16 cellular contexts compared by ENCODE assay signal in the genomic region with DNA sequence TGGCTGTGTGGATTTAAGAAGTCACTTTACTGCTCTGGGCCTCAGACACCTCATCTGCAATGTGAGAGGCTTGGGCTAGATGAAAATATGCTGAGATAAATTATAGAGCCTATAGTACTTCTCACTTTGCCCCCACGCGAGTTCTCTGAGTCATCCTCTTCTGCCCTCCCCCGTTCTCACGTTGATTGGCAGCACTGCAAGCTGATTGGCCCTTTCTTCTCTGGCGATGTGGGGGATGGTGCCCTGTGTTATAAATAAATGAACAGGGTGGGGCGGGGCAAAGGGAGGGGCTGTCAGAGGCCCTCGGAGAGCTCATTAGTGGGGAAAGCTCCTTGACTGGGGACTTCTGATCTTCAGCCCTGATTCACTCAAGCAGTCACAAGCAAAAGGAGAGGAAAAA.
A peak's percentile ranks its signal among the peaks of the same experiment; 100 is the strongest.
DNase-seq lines count a peak whose midpoint lies in the region; ATAC-seq and TF ChIP-seq lines count a peak whose summit lies in the region.
"Had no signal": no experiment of that assay in that cellular context is flagged by ENCODE, and none has a peak within 500 bp of the region (broad histone marks: within the 10 kb centered on the region; RNA-seq: fewer than 3 reads in every experiment).

No MANE protein-coding gene starts in this region.

- no peak for ATAC-seq in HG02798 (IDR thresholded peaks at IDR 0.05; ENCODE audit: poor library complexity, unreplicated experiment)
- ATAC-seq in upper lobe of right lung, result no peak

- DNase-seq in activated CD4-positive, alpha-beta T cell treated with anti-CD3 and anti-CD28 coated beads for 48 hours, result peak; percentile 41
- DNase-seq in activated CD4-positive, alpha-beta T cell treated with anti-CD3 and anti-CD28 coated beads, Interleukin-2, amount 50 U/mL, for 4 hours, result no peak
- DNase-seq in NCI-H1436 treated with DMSO at 0.1 percent for 48 hours (lab: John Stamatoyannopoulos, UW) (peak; percentile 50), amygdala (lab: John Stamatoyannopoulos, UW) (peak in 34 of 56 donors; percentile 8 to 78 (median 29)), posterior cingulate gyrus (peak in 9 of 10 donors; percentile 28 to 90 (median 65)), HK-2 (ENCODE audit: unreplicated experiment) (no peak), upper lobe of right lung (no peak)
- DNase-seq: activated gamma-delta T cell; CD4-positive, alpha-beta memory T cell; NCI-H2081 treated with DMSO at 0.1 percent for 48 hours; SHP77; stomach; T-helper 9 cell had no signal

- no peak overlapping the region for H3K27ac ChIP-seq in upper lobe of right lung
- H3K27ac ChIP-seq: brain microvascular endothelial cell, stomach had no signal

- H3K36me3 ChIP-seq in upper lobe of right lung, result no peaks in the 10 kb centered on the region
- H3K36me3 ChIP-seq: brain microvascular endothelial cell, MG63, stomach had no signal

- H3K4me1 ChIP-seq in upper lobe of right lung, result no peaks in the 10 kb centered on the region
- H3K4me1 ChIP-seq: stomach had no signal

- intact Hi-C loops in posterior cingulate gyrus (cut with DNase I), result no loop called here
- intact Hi-C loops in upper lobe of right lung (cut with DNase I), result no loop called here

- peaks cover 4% of the 10 kb centered on the region for H3K9me3 ChIP-seq in upper lobe of right lung
- H3K9me3 ChIP-seq: MG63 had no signal

- H3K4me3 ChIP-seq in upper lobe of right lung, result no peak overlapping the region
- H3K4me3 ChIP-seq: MG63, stomach had no signal

- peaks cover 3% of the 10 kb centered on the region for H3K27me3 ChIP-seq in upper lobe of right lung
- H3K27me3 ChIP-seq: brain microvascular endothelial cell, MG63 had no signal

- no peak for TF ChIP-seq CTCF in upper lobe of right lung (IDR thresholded peaks at IDR 0.05)

Comparison
In these comparisons a context has a peak if more than half of its experiments do, and no peak if none do; other contexts are left out.
1. DNase-seq: peak in activated CD4-positive, alpha-beta T cell treated with anti-CD3 and anti-CD28 coated beads for 48 hours (single experiment), NCI-H1436 treated with DMSO at 0.1 percent for 48 hours (single experiment), amygdala (34 of 56) and posterior cingulate gyrus (9 of 10); none in activated CD4-positive, alpha-beta T cell treated with anti-CD3 and anti-CD28 coated beads, Interleukin-2, amount 50 U/mL, for 4 hours (0 of 2), HK-2 (single experiment) and upper lobe of right lung (single experiment).